Comparison of ENCODE assay signal across 1 cellular context in the genomic region with DNA sequence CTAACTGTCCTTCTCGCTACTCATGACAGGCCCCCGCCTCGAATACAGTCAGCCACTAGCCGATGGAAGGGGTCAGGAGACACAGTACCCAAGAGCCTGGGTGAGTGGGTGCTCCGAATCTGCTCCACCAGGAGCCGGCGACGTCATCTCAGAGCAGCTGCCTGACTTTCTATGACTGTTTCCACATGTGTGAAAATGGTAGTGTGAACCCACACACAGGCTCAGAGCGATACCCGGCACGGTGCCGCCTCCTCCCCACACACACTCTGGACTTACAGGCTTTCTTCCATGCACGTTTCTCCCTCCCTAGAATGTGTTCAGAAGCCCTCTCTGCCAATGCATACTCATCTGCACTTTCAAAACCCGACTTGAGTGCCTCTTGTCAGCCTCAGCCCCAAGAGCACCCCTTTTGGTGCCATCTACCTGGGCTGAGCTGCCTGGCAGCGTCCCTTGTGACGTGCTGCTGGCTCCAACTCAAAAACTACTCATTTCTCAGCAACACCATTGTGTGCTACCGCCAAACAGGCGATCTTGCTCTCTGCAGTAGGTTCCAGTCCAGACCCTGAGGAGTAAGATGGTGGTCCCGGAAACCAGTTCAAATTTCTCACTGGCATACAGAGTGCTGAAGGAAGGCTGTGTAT.
TF ChIP-seq lines count a peak whose summit lies in the region.

No MANE protein-coding gene starts in this region.

TF ChIP-seq in H1, 55 proteins besides CTCF, POLR2A, EP300 and RAD21:
- TF ChIP-seq SRF (IDR thresholded peaks at IDR 0.05; ENCODE audit: low read depth, low read length) (no peak), SIRT6 (IDR thresholded peaks at IDR 0.05; ENCODE audit: low read length) (no peak), HDAC2 (IDR thresholded peaks at IDR 0.05; ENCODE audit: borderline replicate concordance in 1 of 2, low read depth in 2 of 2, low read length in 2 of 2) (no peak), CHD1 (IDR thresholded peaks at IDR 0.05; ENCODE audit: low read depth, low read length) (no peak)
- TF ChIP-seq, protein P1, sequence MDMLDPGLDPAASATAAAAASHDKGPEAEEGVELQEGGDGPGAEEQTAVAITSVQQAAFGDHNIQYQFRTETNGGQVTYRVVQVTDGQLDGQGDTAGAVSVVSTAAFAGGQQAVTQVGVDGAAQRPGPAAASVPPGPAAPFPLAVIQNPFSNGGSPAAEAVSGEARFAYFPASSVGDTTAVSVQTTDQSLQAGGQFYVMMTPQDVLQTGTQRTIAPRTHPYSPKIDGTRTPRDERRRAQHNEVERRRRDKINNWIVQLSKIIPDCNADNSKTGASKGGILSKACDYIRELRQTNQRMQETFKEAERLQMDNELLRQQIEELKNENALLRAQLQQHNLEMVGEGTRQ (IDR thresholded peaks at IDR 0.05; ENCODE audit: low read length): no peak
TF ChIP-seq in H1: peak in this region for 0.
